Comparison of ENCODE assay signal across 1 cellular context in genomic region chr5:143479394-143479793, GRCh38.
A peak's percentile ranks its signal among the peaks of the same experiment; 100 is the strongest.
TF ChIP-seq lines count a peak whose summit lies in the region.

No MANE protein-coding gene starts in this region.

TF ChIP-seq in HepG2, 621 proteins besides CTCF, POLR2A, EP300 and RAD21 (continued from another document and continues in another):
- TF ChIP-seq E2F2 (CRISPR knock-in tag; IDR thresholded peaks at IDR 0.05; ENCODE audit: borderline replicate concordance) (no peak), FOXP4 (CRISPR knock-in tag; IDR thresholded peaks at IDR 0.05) (0 out of 2 replicates have a peak, but pooled peaks have one; percentile 12), ZNF234 (CRISPR knock-in tag; conservative IDR thresholded peaks at IDR 0.05) (no peak), CEBPB (IDR thresholded peaks at IDR 0.05; ENCODE audit: borderline replicate concordance, low read depth, low read length) (peak; percentile 95), MED13 (CRISPR knock-in tag; IDR thresholded peaks at IDR 0.05) (no peak), CBFB (CRISPR knock-in tag; IDR thresholded peaks at IDR 0.05) (no peak), AKNA (CRISPR knock-in tag; IDR thresholded peaks at IDR 0.05; ENCODE audit: borderline replicate concordance) (no peak), FOSL2 (CRISPR knock-in tag; IDR thresholded peaks at IDR 0.05) (peak; percentile 67; the same call in 1 of the 2 replicates), ZSCAN5A (CRISPR knock-in tag; IDR thresholded peaks at IDR 0.05; ENCODE audit: borderline replicate concordance) (no peak), ZNF382 (CRISPR knock-in tag; IDR thresholded peaks at IDR 0.05; ENCODE audit: borderline replicate concordance) (no peak), ZNF33B (CRISPR knock-in tag; IDR thresholded peaks at IDR 0.05) (no peak), RXRB (CRISPR knock-in tag; IDR thresholded peaks at IDR 0.05; ENCODE audit: borderline replicate concordance) (0 out of 2 replicates have a peak, but pooled peaks have one; percentile 33), ASH2L (IDR thresholded peaks at IDR 0.05; ENCODE audit: insufficient read length, low read depth, low read length) (no peak), TBX3 (IDR thresholded peaks at IDR 0.05; ENCODE audit: borderline replicate concordance) (0 out of 2 replicates have a peak, but pooled peaks have one; percentile 33), ZNF496 (CRISPR knock-in tag; IDR thresholded peaks at IDR 0.05; ENCODE audit: insufficient replicate concordance) (no peak), FOXA3 (CRISPR knock-in tag; IDR thresholded peaks at IDR 0.05) (peak; percentile 75), POGZ (CRISPR knock-in tag; IDR thresholded peaks at IDR 0.05) (peak; percentile 60), PBX2 (CRISPR knock-in tag; IDR thresholded peaks at IDR 0.05) (no peak), GFI1 (CRISPR knock-in tag; IDR thresholded peaks at IDR 0.05; ENCODE audit: borderline replicate concordance) (no peak), RBFOX2 (IDR thresholded peaks at IDR 0.05; ENCODE audit: low read depth, low read length) (no peak), MTERF4 (CRISPR knock-in tag; IDR thresholded peaks at IDR 0.05) (no peak), ZNF124 (CRISPR knock-in tag; IDR thresholded peaks at IDR 0.05) (no peak), JUND (CRISPR knock-in tag; IDR thresholded peaks at IDR 0.05) (peak; percentile 79), HOXA5 (CRISPR knock-in tag; IDR thresholded peaks at IDR 0.05) (no peak), ZNF337 (CRISPR knock-in tag; IDR thresholded peaks at IDR 0.05; ENCODE audit: borderline replicate concordance, low read depth) (no peak), ISL2 (CRISPR knock-in tag; IDR thresholded peaks at IDR 0.05) (no peak), ZNF580 (CRISPR knock-in tag; IDR thresholded peaks at IDR 0.05; ENCODE audit: borderline replicate concordance, low read depth) (no peak), ZBTB25 (CRISPR knock-in tag; IDR thresholded peaks at IDR 0.05) (peak; percentile 21; the same call in 1 of the 2 replicates), RARA (CRISPR knock-in tag; IDR thresholded peaks at IDR 0.05) (peak; percentile 61; the same call in 1 of the 2 replicates), JUNB (CRISPR knock-in tag; IDR thresholded peaks at IDR 0.05; ENCODE audit: borderline replicate concordance) (no peak), RXRA (CRISPR knock-in tag; IDR thresholded peaks at IDR 0.05) (no peak), ZFP1 (CRISPR knock-in tag; IDR thresholded peaks at IDR 0.05) (0 out of 2 replicates have a peak, but pooled peaks have one; percentile 34), ZBTB37 (CRISPR knock-in tag; IDR thresholded peaks at IDR 0.05) (no peak), ZBTB3 (CRISPR knock-in tag; IDR thresholded peaks at IDR 0.05; ENCODE audit: borderline replicate concordance, low read depth) (no peak), SMAD3 (CRISPR knock-in tag; IDR thresholded peaks at IDR 0.05) (0 out of 2 replicates have a peak, but pooled peaks have one; percentile 42), DR1 (CRISPR knock-in tag; IDR thresholded peaks at IDR 0.05) (no peak), FOSL1 (CRISPR knock-in tag; IDR thresholded peaks at IDR 0.05; ENCODE audit: borderline replicate concordance) (peak; percentile 70; the same call in 1 of the 2 replicates), HOMEZ (CRISPR knock-in tag; IDR thresholded peaks at IDR 0.05; ENCODE audit: low read depth) (peak; percentile 78; the same call in 1 of the 2 replicates), ZMAT5 (CRISPR knock-in tag; IDR thresholded peaks at IDR 0.05; ENCODE audit: borderline replicate concordance, low read depth) (no peak), BORCS8-MEF2B (CRISPR knock-in tag; IDR thresholded peaks at IDR 0.05) (no peak), RNF2 (conservative IDR thresholded peaks at IDR 0.05; ENCODE audit: low read depth) (no peak), ATF4 (CRISPR knock-in tag; IDR thresholded peaks at IDR 0.05) (peak in 1 of 2 experiments; percentile 48; a peak in 1 of 4 replicates), FOXP1 (IDR thresholded peaks at IDR 0.05) (no peak), FOXP1 (CRISPR knock-in tag; IDR thresholded peaks at IDR 0.05) (peak; percentile 56; the same call in 1 of the 2 replicates)
